Comparison of ENCODE assay signal across 24 cellular contexts in the genomic region with DNA sequence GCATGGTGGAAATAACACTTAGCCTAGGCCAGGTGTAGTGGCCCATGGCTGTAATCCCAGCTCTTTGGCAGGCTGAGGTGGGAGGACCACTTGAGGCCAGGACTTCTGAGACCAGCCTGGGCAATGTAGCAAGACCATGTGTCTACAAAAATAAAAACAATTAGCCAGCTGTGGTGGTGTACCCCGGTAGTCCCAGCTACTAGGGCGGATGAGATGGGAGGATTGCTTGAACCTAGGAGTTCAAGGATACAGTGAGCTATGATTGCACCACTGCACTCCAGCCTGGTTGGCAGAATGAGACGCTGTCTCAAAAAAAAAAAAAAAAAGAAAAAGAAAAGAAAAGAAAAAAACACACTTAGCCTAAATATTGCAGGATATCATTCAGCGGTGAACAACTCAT.
"Had no signal": no experiment of that assay in that cellular context is flagged by ENCODE, and none has a peak within 500 bp of the region (broad histone marks: within the 10 kb centered on the region; RNA-seq: fewer than 3 reads in every experiment).

No MANE protein-coding gene starts in this region.

- H3K4me1 ChIP-seq: parathyroid adenoma, uterus had no signal

- ATAC-seq: activated naive CD4-positive, alpha-beta T cell treated with anti-CD3 and anti-CD28 coated beads, Interleukin-2, amount 50 U/mL, for 72 hours; activated T-cell treated with anti-CD3 and anti-CD28 coated beads, Interleukin-2, amount 50 U/mL, for 72 hours; natural killer cell had no signal

- H3K36me3 ChIP-seq: esophagus squamous epithelium, neural progenitor cell, right atrium auricular region, spleen, transverse colon, uterus had no signal

- H3K9me3 ChIP-seq: esophagus squamous epithelium, right atrium auricular region, spleen, transverse colon, uterus had no signal

- H3K4me3 Mint-ChIP-seq: activated T-cell treated with anti-CD3 and anti-CD28 coated beads, Interleukin-2, amount 50 U/mL, for 72 hours; natural killer cell; neural progenitor cell had no signal

- H3K9me3 Mint-ChIP-seq: activated naive CD4-positive, alpha-beta T cell treated with anti-CD3 and anti-CD28 coated beads, Interleukin-2, amount 50 U/mL, for 72 hours; activated T-cell treated with anti-CD3 and anti-CD28 coated beads, Interleukin-2, amount 50 U/mL, for 72 hours; natural killer cell; neural progenitor cell had no signal

- H3K27ac ChIP-seq: epithelial cell of prostate, neural progenitor cell, parathyroid adenoma, right atrium auricular region, spleen, transverse colon, uterus had no signal

- H3K4me2 ChIP-seq: neural progenitor cell had no signal

- H3K4me1 Mint-ChIP-seq: natural killer cell had no signal

- H3K79me2 ChIP-seq: parathyroid adenoma had no signal

- H3K27me3 ChIP-seq: esophagus squamous epithelium, neural progenitor cell, right atrium auricular region, spleen, transverse colon, uterus had no signal

- H3K36me3 Mint-ChIP-seq: natural killer cell had no signal

- H3K4me3 ChIP-seq: esophagus squamous epithelium, lung, neural progenitor cell, right atrium auricular region, spleen, transverse colon, uterus had no signal

- H3K9ac ChIP-seq: neural progenitor cell, parathyroid adenoma had no signal

- H2AFZ ChIP-seq: neural progenitor cell, parathyroid adenoma had no signal

- DNase-seq: activated CD4-positive, alpha-beta T cell treated with anti-CD3 and anti-CD28 coated beads for 4 hours; activated CD4-positive, alpha-beta T cell treated with anti-CD3 and anti-CD28 coated beads, Interleukin-2, amount 50 U/mL, for 4 hours; activated naive CD4-positive, alpha-beta T cell; activated T-cell treated with anti-CD3 and anti-CD28 coated beads for 4 hours; activated T-cell treated with anti-CD3 and anti-CD28 coated beads, Interleukin-2, amount 50 U/mL, for 72 hours; anterior cingulate cortex; dermis blood vessel endothelial cell; effector CD8-positive, alpha-beta T cell; esophagus squamous epithelium; foreskin melanocyte; islet precursor cell; mesendoderm; natural killer cell; occipital lobe; spleen; stimulated activated naive CD4-positive, alpha-beta T cell; transverse colon; uterus had no signal

- H3K27ac Mint-ChIP-seq: activated naive CD4-positive, alpha-beta T cell treated with anti-CD3 and anti-CD28 coated beads, Interleukin-2, amount 50 U/mL, for 72 hours; activated T-cell treated with anti-CD3 and anti-CD28 coated beads, Interleukin-2, amount 50 U/mL, for 72 hours; natural killer cell; neural progenitor cell had no signal
